ENCODE assay signal across 8 cellular contexts in genomic region chr10:70715853-70716795, GRCh38. TPM values are rescaled to one million over a fixed set of nuclear protein-coding genes. Genes with fewer than 3 reads are reported as not detected.
DNase-seq lines count a peak whose midpoint lies in the region; ATAC-seq and TF ChIP-seq lines count a peak whose summit lies in the region.

No MANE protein-coding gene starts in this region.

- H3K27ac Mint-ChIP-seq in naive thymus-derived CD4-positive, alpha-beta T cell, result no peak overlapping the region
- no peak overlapping the region for H3K27ac Mint-ChIP-seq in mesothelial cell of epicardium

- DNase-seq in DMS53 (lab: John Stamatoyannopoulos, UW) (peak; percentile 65), DMS53 treated with DMSO at 0.1 percent for 48 hours (lab: John Stamatoyannopoulos, UW; ENCODE audit: unreplicated experiment) (no peak), NCI-H146 treated with DMSO at 0.1 percent for 48 hours (lab: John Stamatoyannopoulos, UW; ENCODE audit: unreplicated experiment) (peak; percentile 97), dedifferentiated amniotic fluid mesenchymal stem cell (ENCODE audit: extremely low spot score) (no peak), DMS79 (lab: John Stamatoyannopoulos, UW) (no peak), mesothelial cell of epicardium (ENCODE audit: low spot score in 2 of 2, unreplicated experiment in 2 of 2) (no peak)
- DNase-seq in activated T-cell treated with anti-CD3 and anti-CD28 coated beads, Interleukin-2, amount 50 U/mL, for 48 hours, result peak; percentile 35 to 41
- no peak for DNase-seq in naive thymus-derived CD4-positive, alpha-beta T cell

- TF ChIP-seq CTCF in mesothelial cell of epicardium (IDR thresholded peaks at IDR 0.05; ENCODE audit: unreplicated experiment), result no peak

- H3K4me3 ChIP-seq in naive thymus-derived CD4-positive, alpha-beta T cell (ENCODE audit: low read length), result no peak overlapping the region

- no peak overlapping the region for H3K4me3 Mint-ChIP-seq in naive thymus-derived CD4-positive, alpha-beta T cell
- H3K4me3 Mint-ChIP-seq in mesothelial cell of epicardium, result no peak overlapping the region

- no peaks in the 10 kb centered on the region for H3K9me3 ChIP-seq in naive thymus-derived CD4-positive, alpha-beta T cell (ENCODE audit: control insufficient read depth in 2 of 3, low read length in 3 of 3)

- CTCF ChIA-PET in naive thymus-derived CD4-positive, alpha-beta T cell (lab: Charles Lee), result no interaction called here

- peak; percentile 55 for ATAC-seq in naive thymus-derived CD4-positive, alpha-beta T cell

- no peak overlapping the region for H3K27ac ChIP-seq in naive thymus-derived CD4-positive, alpha-beta T cell (ENCODE audit: low read depth, low read length)

- no peaks in the 10 kb centered on the region for H3K27me3 ChIP-seq in naive thymus-derived CD4-positive, alpha-beta T cell (ENCODE audit: control insufficient read depth in 2 of 2, insufficient read depth in 2 of 2, low read length in 2 of 2)

- H3K27me3 Mint-ChIP-seq in naive thymus-derived CD4-positive, alpha-beta T cell, result no peaks in the 10 kb centered on the region
- no peaks in the 10 kb centered on the region for H3K27me3 Mint-ChIP-seq in mesothelial cell of epicardium (ENCODE audit: low read depth)

- H3K4me1 Mint-ChIP-seq in naive thymus-derived CD4-positive, alpha-beta T cell, result peaks cover 0 to 6% (median 0%) of the 10 kb centered on the region in 7 donors
- no peaks in the 10 kb centered on the region for H3K4me1 Mint-ChIP-seq in mesothelial cell of epicardium

- POLR2A ChIA-PET in naive thymus-derived CD4-positive, alpha-beta T cell (lab: Charles Lee), result no interaction called here

- H3K9me3 Mint-ChIP-seq in naive thymus-derived CD4-positive, alpha-beta T cell, result no peaks in the 10 kb centered on the region
- H3K9me3 Mint-ChIP-seq in mesothelial cell of epicardium, result no peaks in the 10 kb centered on the region

- H3K4me1 ChIP-seq in naive thymus-derived CD4-positive, alpha-beta T cell (ENCODE audit: control insufficient read depth in 2 of 2, insufficient read depth in 2 of 2, low read length in 2 of 2), result no peaks in the 10 kb centered on the region

- H3K36me3 Mint-ChIP-seq in naive thymus-derived CD4-positive, alpha-beta T cell, result no peaks in the 10 kb centered on the region
- no peaks in the 10 kb centered on the region for H3K36me3 Mint-ChIP-seq in mesothelial cell of epicardium

- intact Hi-C loops in naive thymus-derived CD4-positive, alpha-beta T cell (cut with micrococcal nuclease), result no loop called here

- H3K36me3 ChIP-seq in naive thymus-derived CD4-positive, alpha-beta T cell (ENCODE audit: control insufficient read depth in 2 of 3, insufficient read depth in 3 of 3, low read length in 3 of 3), result no peaks in the 10 kb centered on the region

RNA-seq across cellular contexts. Expression of gene ADAMTS14, which starts 43.8 kb away (rescaled TPM):
- total RNA-seq in naive thymus-derived CD4-positive, alpha-beta T cell, result under 1 TPM in 2 of 5 experiments, not detected in 3; 0.08 to 0.10 TPM
- not detected for polyA plus RNA-seq in naive thymus-derived CD4-positive, alpha-beta T cell
- total RNA-seq in mesothelial cell of epicardium, result 3.2 to 4.1 TPM (median 3.9 TPM) in 3 replicates

Comparison
In these comparisons a context has a peak if more than half of its experiments do, and no peak if none do; other contexts are left out.
1. DNase-seq: peak in DMS53 (single experiment), NCI-H146 treated with DMSO at 0.1 percent for 48 hours (single experiment) and activated T-cell treated with anti-CD3 and anti-CD28 coated beads, Interleukin-2, amount 50 U/mL, for 48 hours (2 of 2); none in DMS53 treated with DMSO at 0.1 percent for 48 hours (single experiment), naive thymus-derived CD4-positive, alpha-beta T cell (0 of 9), dedifferentiated amniotic fluid mesenchymal stem cell (single experiment), DMS79 (single experiment) and mesothelial cell of epicardium (0 of 2).